ENCODE assay signal across 11 cellular contexts in genomic region chr2:44802409-44803099, GRCh38.
DNase-seq lines count a peak whose midpoint lies in the region; ATAC-seq and TF ChIP-seq lines count a peak whose summit lies in the region.
"Had no signal": no experiment of that assay in that cellular context is flagged by ENCODE, and none has a peak within 500 bp of the region (broad histone marks: within the 10 kb centered on the region; RNA-seq: fewer than 3 reads in every experiment).

No MANE protein-coding gene starts in this region.

- CTCF ChIA-PET in activated CD8-positive, alpha-beta memory T cell treated with anti-CD3 and anti-CD28 coated beads, Interleukin-2, amount 10 ng/mL, durations not matched to agents 7 days and 5 days (lab: Charles Lee), result interaction anchor here (0.7 to 1.2 kb wide), 3 partner anchors 153 to 918 kb away, joined by 3 to 4 read pairs (median 3); no protein-coding TSS in a partner anchor
- CTCF ChIA-PET in activated B cell treated with CpG ODN at 0.5 μM for 24 hours (lab: Charles Lee), result interaction anchor here (3.1 kb wide), 1 partner anchor 323 kb away, joined by 13 read pairs; no protein-coding TSS in a partner anchor

- H3K27ac Mint-ChIP-seq in activated CD8-positive, alpha-beta memory T cell treated with anti-CD3 and anti-CD28 coated beads, Interleukin-2, amount 10 ng/mL, durations not matched to agents 7 days and 5 days, result no peak overlapping the region
- no peak overlapping the region for H3K27ac Mint-ChIP-seq in activated B cell treated with CpG ODN at 0.5 μM for 24 hours
- H3K27ac Mint-ChIP-seq in stimulated activated effector memory CD8-positive, alpha-beta T cell treated with anti-CD3 and anti-CD28 coated beads, Interleukin-12 subunit alpha, Interleukin-12 subunit beta, amount 100 ng/mL, for 72 hours, result no peak overlapping the region

- H3K9me3 Mint-ChIP-seq in activated CD8-positive, alpha-beta memory T cell treated with anti-CD3 and anti-CD28 coated beads, Interleukin-2, amount 10 ng/mL, durations not matched to agents 7 days and 5 days (ENCODE audit: low read depth), result no peaks in the 10 kb centered on the region
- H3K9me3 Mint-ChIP-seq in activated B cell treated with CpG ODN at 0.5 μM for 24 hours, result no peaks in the 10 kb centered on the region
- no peaks in the 10 kb centered on the region for H3K9me3 Mint-ChIP-seq in stimulated activated effector memory CD8-positive, alpha-beta T cell treated with anti-CD3 and anti-CD28 coated beads, Interleukin-12 subunit alpha, Interleukin-12 subunit beta, amount 100 ng/mL, for 72 hours

- peaks cover 4% of the 10 kb centered on the region for H3K36me3 Mint-ChIP-seq in activated CD8-positive, alpha-beta memory T cell treated with anti-CD3 and anti-CD28 coated beads, Interleukin-2, amount 10 ng/mL, durations not matched to agents 7 days and 5 days
- H3K36me3 Mint-ChIP-seq in activated B cell treated with CpG ODN at 0.5 μM for 24 hours (ENCODE audit: low read depth), result no peaks in the 10 kb centered on the region
- H3K36me3 Mint-ChIP-seq in stimulated activated effector memory CD8-positive, alpha-beta T cell treated with anti-CD3 and anti-CD28 coated beads, Interleukin-12 subunit alpha, Interleukin-12 subunit beta, amount 100 ng/mL, for 72 hours, result no peaks in the 10 kb centered on the region

- H3K4me1 Mint-ChIP-seq in activated CD8-positive, alpha-beta memory T cell treated with anti-CD3 and anti-CD28 coated beads, Interleukin-2, amount 10 ng/mL, durations not matched to agents 7 days and 5 days, result peaks cover 7% of the 10 kb centered on the region
- H3K4me1 Mint-ChIP-seq in activated B cell treated with CpG ODN at 0.5 μM for 24 hours, result peaks cover 23% of the 10 kb centered on the region
- H3K4me1 Mint-ChIP-seq in stimulated activated effector memory CD8-positive, alpha-beta T cell treated with anti-CD3 and anti-CD28 coated beads, Interleukin-12 subunit alpha, Interleukin-12 subunit beta, amount 100 ng/mL, for 72 hours, result no peaks in the 10 kb centered on the region

- intact Hi-C loops in activated B cell treated with CpG ODN at 0.5 μM for 24 hours (cut with micrococcal nuclease), result loop anchor here (5.0 to 10.0 kb wide), 3 partner anchors 130 to 328 kb away; no protein-coding TSS in a partner anchor

- POLR2A ChIA-PET in activated B cell treated with CpG ODN at 0.5 μM for 24 hours (lab: Charles Lee), result interaction anchor here (1.2 kb wide), 1 partner anchor 441 kb away, joined by 3 read pairs; the partner anchor contains the start of genes CAMKMT and PREPL

- DNase-seq in activated CD8-positive, alpha-beta memory T cell treated with anti-CD3 and anti-CD28 coated beads, Interleukin-2, amount 10 ng/mL, durations not matched to agents 7 days and 5 days, result peak; percentile 23
- DNase-seq in activated CD8-positive, alpha-beta memory T cell treated with anti-CD3 and anti-CD28 coated beads for 24 hours, result no peak
- DNase-seq in activated B cell treated with CpG ODN at 0.5 μM for 24 hours, result no peak
- DNase-seq in iPS-NIHi11 (ENCODE audit: low spot score), result peak; percentile 84
- DNase-seq in stimulated activated effector memory CD8-positive, alpha-beta T cell treated with anti-CD3 and anti-CD28 coated beads, Interleukin-12 subunit alpha, Interleukin-12 subunit beta, amount 100 ng/mL, for 72 hours (ENCODE audit: low spot score in 2 of 2), result no peak
- no peak for DNase-seq in NCI-H1105 (lab: John Stamatoyannopoulos, UW)
- DNase-seq in activated gamma-delta T cell (lab: John Stamatoyannopoulos, UW), result no peak
- no peak for DNase-seq in HK-2 (ENCODE audit: unreplicated experiment)
- DNase-seq: ACHN, NCI-H226, tibial artery had no signal

- peaks cover 89% of the 10 kb centered on the region for H3K27me3 Mint-ChIP-seq in activated CD8-positive, alpha-beta memory T cell treated with anti-CD3 and anti-CD28 coated beads, Interleukin-2, amount 10 ng/mL, durations not matched to agents 7 days and 5 days
- H3K27me3 Mint-ChIP-seq in activated B cell treated with CpG ODN at 0.5 μM for 24 hours, result peaks cover 82% of the 10 kb centered on the region

- no peak overlapping the region for H3K4me3 Mint-ChIP-seq in activated CD8-positive, alpha-beta memory T cell treated with anti-CD3 and anti-CD28 coated beads, Interleukin-2, amount 10 ng/mL, durations not matched to agents 7 days and 5 days
- peak overlapping the region; percentile 74 for H3K4me3 Mint-ChIP-seq in activated B cell treated with CpG ODN at 0.5 μM for 24 hours
- peak overlapping the region; percentile 26 for H3K4me3 Mint-ChIP-seq in stimulated activated effector memory CD8-positive, alpha-beta T cell treated with anti-CD3 and anti-CD28 coated beads, Interleukin-12 subunit alpha, Interleukin-12 subunit beta, amount 100 ng/mL, for 72 hours

- no peak for ATAC-seq in activated CD8-positive, alpha-beta memory T cell treated with anti-CD3 and anti-CD28 coated beads, Interleukin-2, amount 10 ng/mL, durations not matched to agents 7 days and 5 days
- no peak for ATAC-seq in activated B cell treated with CpG ODN at 0.5 μM for 24 hours (ENCODE audit: low read depth)
- ATAC-seq in stimulated activated effector memory CD8-positive, alpha-beta T cell treated with anti-CD3 and anti-CD28 coated beads, Interleukin-12 subunit alpha, Interleukin-12 subunit beta, amount 100 ng/mL, for 72 hours, result no peak

- TF ChIP-seq CTCF in activated B cell treated with CpG ODN at 0.5 μM for 24 hours (IDR thresholded peaks at IDR 0.05), result no peak

Comparison
In these comparisons a context has a peak if more than half of its experiments do, and no peak if none do; other contexts are left out.
1. DNase-seq: peak in activated CD8-positive, alpha-beta memory T cell treated with anti-CD3 and anti-CD28 coated beads, Interleukin-2, amount 10 ng/mL, durations not matched to agents 7 days and 5 days (single experiment) and iPS-NIHi11 (single experiment); none in activated CD8-positive, alpha-beta memory T cell treated with anti-CD3 and anti-CD28 coated beads for 24 hours (single experiment), activated B cell treated with CpG ODN at 0.5 μM for 24 hours (single experiment), stimulated activated effector memory CD8-positive, alpha-beta T cell treated with anti-CD3 and anti-CD28 coated beads, Interleukin-12 subunit alpha, Interleukin-12 subunit beta, amount 100 ng/mL, for 72 hours (0 of 2), NCI-H1105 (single experiment), activated gamma-delta T cell (single experiment) and HK-2 (single experiment).